2 cellular contexts compared by ENCODE assay signal in genomic region chr12:124407074-124407473, GRCh38.
TF ChIP-seq lines count a peak whose summit lies in the region.

No MANE protein-coding gene starts in this region.

TF ChIP-seq in SK-N-SH, 30 proteins besides CTCF, POLR2A, EP300 and RAD21 (continued from another document):
- TF ChIP-seq FOSL2 (IDR thresholded peaks at IDR 0.05; ENCODE audit: borderline replicate concordance, low read depth) (no peak), MXI1 (IDR thresholded peaks at IDR 0.05; ENCODE audit: low read depth, low read length) (peak; percentile 1; the same call in 1 of the 2 replicates)

TF ChIP-seq in SK-N-SH treated with all-trans-retinoic acid at 6 μM for 48 hours, 23 proteins besides CTCF, POLR2A, EP300 and RAD21 (continued from another document):
- TF ChIP-seq, protein P1, sequence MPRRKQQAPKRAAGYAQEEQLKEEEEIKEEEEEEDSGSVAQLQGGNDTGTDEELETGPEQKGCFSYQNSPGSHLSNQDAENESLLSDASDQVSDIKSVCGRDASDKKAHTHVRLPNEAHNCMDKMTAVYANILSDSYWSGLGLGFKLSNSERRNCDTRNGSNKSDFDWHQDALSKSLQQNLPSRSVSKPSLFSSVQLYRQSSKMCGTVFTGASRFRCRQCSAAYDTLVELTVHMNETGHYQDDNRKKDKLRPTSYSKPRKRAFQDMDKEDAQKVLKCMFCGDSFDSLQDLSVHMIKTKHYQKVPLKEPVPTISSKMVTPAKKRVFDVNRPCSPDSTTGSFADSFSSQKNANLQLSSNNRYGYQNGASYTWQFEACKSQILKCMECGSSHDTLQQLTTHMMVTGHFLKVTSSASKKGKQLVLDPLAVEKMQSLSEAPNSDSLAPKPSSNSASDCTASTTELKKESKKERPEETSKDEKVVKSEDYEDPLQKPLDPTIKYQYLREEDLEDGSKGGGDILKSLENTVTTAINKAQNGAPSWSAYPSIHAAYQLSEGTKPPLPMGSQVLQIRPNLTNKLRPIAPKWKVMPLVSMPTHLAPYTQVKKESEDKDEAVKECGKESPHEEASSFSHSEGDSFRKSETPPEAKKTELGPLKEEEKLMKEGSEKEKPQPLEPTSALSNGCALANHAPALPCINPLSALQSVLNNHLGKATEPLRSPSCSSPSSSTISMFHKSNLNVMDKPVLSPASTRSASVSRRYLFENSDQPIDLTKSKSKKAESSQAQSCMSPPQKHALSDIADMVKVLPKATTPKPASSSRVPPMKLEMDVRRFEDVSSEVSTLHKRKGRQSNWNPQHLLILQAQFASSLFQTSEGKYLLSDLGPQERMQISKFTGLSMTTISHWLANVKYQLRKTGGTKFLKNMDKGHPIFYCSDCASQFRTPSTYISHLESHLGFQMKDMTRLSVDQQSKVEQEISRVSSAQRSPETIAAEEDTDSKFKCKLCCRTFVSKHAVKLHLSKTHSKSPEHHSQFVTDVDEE (CRISPR knock-in tag; IDR thresholded peaks at IDR 0.05): no peak
- TF ChIP-seq CSDC2 (CRISPR knock-in tag; IDR thresholded peaks at IDR 0.05) (no peak), OSR1 (CRISPR knock-in tag; IDR thresholded peaks at IDR 0.05) (no peak), TOX (CRISPR knock-in tag; IDR thresholded peaks at IDR 0.05; ENCODE audit: borderline replicate concordance) (no peak)
- TF ChIP-seq, protein P2, sequence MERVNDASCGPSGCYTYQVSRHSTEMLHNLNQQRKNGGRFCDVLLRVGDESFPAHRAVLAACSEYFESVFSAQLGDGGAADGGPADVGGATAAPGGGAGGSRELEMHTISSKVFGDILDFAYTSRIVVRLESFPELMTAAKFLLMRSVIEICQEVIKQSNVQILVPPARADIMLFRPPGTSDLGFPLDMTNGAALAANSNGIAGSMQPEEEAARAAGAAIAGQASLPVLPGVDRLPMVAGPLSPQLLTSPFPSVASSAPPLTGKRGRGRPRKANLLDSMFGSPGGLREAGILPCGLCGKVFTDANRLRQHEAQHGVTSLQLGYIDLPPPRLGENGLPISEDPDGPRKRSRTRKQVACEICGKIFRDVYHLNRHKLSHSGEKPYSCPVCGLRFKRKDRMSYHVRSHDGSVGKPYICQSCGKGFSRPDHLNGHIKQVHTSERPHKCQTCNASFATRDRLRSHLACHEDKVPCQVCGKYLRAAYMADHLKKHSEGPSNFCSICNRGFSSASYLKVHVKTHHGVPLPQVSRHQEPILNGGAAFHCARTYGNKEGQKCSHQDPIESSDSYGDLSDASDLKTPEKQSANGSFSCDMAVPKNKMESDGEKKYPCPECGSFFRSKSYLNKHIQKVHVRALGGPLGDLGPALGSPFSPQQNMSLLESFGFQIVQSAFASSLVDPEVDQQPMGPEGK (CRISPR knock-in tag; IDR thresholded peaks at IDR 0.05; ENCODE audit: borderline replicate concordance): no peak
